21 cellular contexts compared by ENCODE assay signal in genomic region chr2:153935511-153935910, GRCh38.
DNase-seq lines count a peak whose midpoint lies in the region; ATAC-seq, FAIRE-seq and TF ChIP-seq lines count a peak whose summit lies in the region.
"Had no signal": no experiment of that assay in that cellular context is flagged by ENCODE, and none has a peak within 500 bp of the region (broad histone marks: within the 10 kb centered on the region; RNA-seq: fewer than 3 reads in every experiment).

No MANE protein-coding gene starts in this region.

- no peaks in the 10 kb centered on the region for H3K27me3 Mint-ChIP-seq in activated naive CD4-positive, alpha-beta T cell treated with anti-CD3 and anti-CD28 coated beads for 36 hours (ENCODE audit: low read depth)
- H3K27me3 Mint-ChIP-seq: CD4-positive, CD25-positive, alpha-beta regulatory T cell; CD8-positive, alpha-beta memory T cell had no signal

- peaks cover 8% of the 10 kb centered on the region for H3K9me3 Mint-ChIP-seq in activated naive CD4-positive, alpha-beta T cell treated with anti-CD3 and anti-CD28 coated beads for 36 hours
- H3K9me3 Mint-ChIP-seq: GM23338 had no signal

- H3K27ac ChIP-seq in A549 (no peak overlapping the region), tibial nerve (no peak overlapping the region)
- H3K27ac ChIP-seq: HL-60 had no signal

- TF ChIP-seq EP300 in A549 (IDR thresholded peaks at IDR 0.05) (no peak), tibial nerve (IDR thresholded peaks at IDR 0.05) (no peak)

- no peak overlapping the region for H3K4me3 Mint-ChIP-seq in activated naive CD4-positive, alpha-beta T cell treated with anti-CD3 and anti-CD28 coated beads for 36 hours
- H3K4me3 Mint-ChIP-seq: CD4-positive, CD25-positive, alpha-beta regulatory T cell; CD8-positive, alpha-beta memory T cell; GM23338; HFFc6 had no signal

- H3K4me3 ChIP-seq in A549 (no peak overlapping the region), tibial nerve (no peak overlapping the region)
- H3K4me3 ChIP-seq: GM23338, K562 had no signal

- H3K4me2 ChIP-seq in A549: peak overlapping the region; percentile 9; the same call in 1 of the 3 replicates
- H3K4me2 ChIP-seq: GM23338 had no signal

- intact Hi-C loops in activated naive CD4-positive, alpha-beta T cell treated with anti-CD3 and anti-CD28 coated beads for 36 hours (cut with micrococcal nuclease): no loop called here

- DNase-seq in A549 (ENCODE audit: low read depth in 1 of 2, low spot score in 1 of 2) (no peak), H4 (ENCODE audit: low spot score) (peak; percentile 7), NCI-H446 treated with DMSO at 0.1 percent for 48 hours (lab: John Stamatoyannopoulos, UW) (peak; percentile 57), cerebellum (ENCODE audit: low spot score) (peak; percentile 72), tibial nerve (ENCODE audit: low spot score in 2 of 2) (no peak)
- no peak for DNase-seq in activated naive CD4-positive, alpha-beta T cell treated with anti-CD3 and anti-CD28 coated beads for 36 hours
- DNase-seq: 8988T; BE2C; CD4-positive, CD25-positive, alpha-beta regulatory T cell; CD8-positive, alpha-beta memory T cell; COR-L47; DMS79; H7; HFFc6 had no signal

- H3K9me3 ChIP-seq in A549 (no peaks in the 10 kb centered on the region), tibial nerve (no peaks in the 10 kb centered on the region)
- H3K9me3 ChIP-seq: BE2C had no signal

- TF ChIP-seq POLR2A in A549 (IDR thresholded peaks at IDR 0.05; ENCODE audit: low read length): no peak
- no peak for TF ChIP-seq POLR2A in tibial nerve (IDR thresholded peaks at IDR 0.05)

- no peaks in the 10 kb centered on the region for H3K36me3 Mint-ChIP-seq in activated naive CD4-positive, alpha-beta T cell treated with anti-CD3 and anti-CD28 coated beads for 36 hours (ENCODE audit: low read depth)
- H3K36me3 Mint-ChIP-seq: CD4-positive, CD25-positive, alpha-beta regulatory T cell; CD8-positive, alpha-beta memory T cell had no signal

- POLR2A ChIA-PET in A549 (lab: Yijun Ruan, JAX): no interaction called here

- CTCF ChIA-PET in A549 (lab: Yijun Ruan, JAX): no interaction called here
- CTCF ChIA-PET in activated naive CD4-positive, alpha-beta T cell treated with anti-CD3 and anti-CD28 coated beads for 36 hours (lab: Charles Lee): no interaction called here

- H3K4me1 Mint-ChIP-seq in activated naive CD4-positive, alpha-beta T cell treated with anti-CD3 and anti-CD28 coated beads for 36 hours (ENCODE audit: low read depth): no peaks in the 10 kb centered on the region
- H3K4me1 Mint-ChIP-seq: CD4-positive, CD25-positive, alpha-beta regulatory T cell; CD8-positive, alpha-beta memory T cell had no signal

- H3K27ac Mint-ChIP-seq in activated naive CD4-positive, alpha-beta T cell treated with anti-CD3 and anti-CD28 coated beads for 36 hours: no peak overlapping the region
- H3K27ac Mint-ChIP-seq: CD4-positive, CD25-positive, alpha-beta regulatory T cell; CD8-positive, alpha-beta memory T cell; GM23338; HFFc6 had no signal

- TF ChIP-seq CTCF in A549 (IDR thresholded peaks at IDR 0.05) (no peak), tibial nerve (IDR thresholded peaks at IDR 0.05) (no peak)

- no peaks in the 10 kb centered on the region for H3K27me3 ChIP-seq in tibial nerve
- H3K27me3 ChIP-seq: BE2C had no signal

- H3K4me1 ChIP-seq in A549 (peaks cover 23% of the 10 kb centered on the region), tibial nerve (no peaks in the 10 kb centered on the region)
- H3K4me1 ChIP-seq: BE2C had no signal

- ATAC-seq in A549: no peak
- ATAC-seq in GM21367 (IDR thresholded peaks at IDR 0.05; ENCODE audit: unreplicated experiment): no peak
- ATAC-seq: GM23338, HCT116, K562 had no signal

- no peaks in the 10 kb centered on the region for H3K36me3 ChIP-seq in tibial nerve
- H3K36me3 ChIP-seq: BE2C had no signal

- TF ChIP-seq RAD21 in A549 (conservative IDR thresholded peaks at IDR 0.05 in 1 of 2, IDR thresholded peaks at IDR 0.05 in 1 of 2): no peak

- no peak for FAIRE-seq in A549 (lab: Jason Lieb, UNC)
- FAIRE-seq: GM12891, GM19239, K562 had no signal

TF ChIP-seq in A549, 52 proteins besides CTCF, POLR2A, EP300 and RAD21:
- TF ChIP-seq MYC (IDR thresholded peaks at IDR 0.05; ENCODE audit: borderline replicate concordance, low read length) (no peak), ATOH8 (CRISPR knock-in tag; IDR thresholded peaks at IDR 0.05; ENCODE audit: low read depth) (no peak), RCOR1 (IDR thresholded peaks at IDR 0.05; ENCODE audit: low read depth, low read length) (no peak), CHD4 (IDR thresholded peaks at IDR 0.05; ENCODE audit: borderline replicate concordance) (no peak), RNF2 (IDR thresholded peaks at IDR 0.05; ENCODE audit: borderline replicate concordance, low read depth) (no peak), GATA3 (IDR thresholded peaks at IDR 0.05; ENCODE audit: borderline replicate concordance) (no peak), HMGXB4 (CRISPR knock-in tag; IDR thresholded peaks at IDR 0.05; ENCODE audit: borderline replicate concordance) (no peak), ZC3H11A (IDR thresholded peaks at IDR 0.05) (no peak), FOSL2 (IDR thresholded peaks at IDR 0.05) (no peak), FOSL2 (CRISPR knock-in tag; IDR thresholded peaks at IDR 0.05) (no peak), FOSB (CRISPR knock-in tag; IDR thresholded peaks at IDR 0.05) (no peak), TFCP2L1 (CRISPR knock-in tag; IDR thresholded peaks at IDR 0.05) (no peak), KDM1A (IDR thresholded peaks at IDR 0.05; ENCODE audit: low read depth) (no peak), FOXS1 (CRISPR knock-in tag; IDR thresholded peaks at IDR 0.05) (no peak)

Comparison
In these comparisons a context has a peak if more than half of its experiments do, and no peak if none do; other contexts are left out.
1. DNase-seq: peak in H4 (single experiment), NCI-H446 treated with DMSO at 0.1 percent for 48 hours (single experiment) and cerebellum (single experiment); none in A549 (0 of 2), tibial nerve (0 of 2) and activated naive CD4-positive, alpha-beta T cell treated with anti-CD3 and anti-CD28 coated beads for 36 hours (single experiment).